Comparison of ENCODE assay signal across 8 cellular contexts in the genomic region with DNA sequence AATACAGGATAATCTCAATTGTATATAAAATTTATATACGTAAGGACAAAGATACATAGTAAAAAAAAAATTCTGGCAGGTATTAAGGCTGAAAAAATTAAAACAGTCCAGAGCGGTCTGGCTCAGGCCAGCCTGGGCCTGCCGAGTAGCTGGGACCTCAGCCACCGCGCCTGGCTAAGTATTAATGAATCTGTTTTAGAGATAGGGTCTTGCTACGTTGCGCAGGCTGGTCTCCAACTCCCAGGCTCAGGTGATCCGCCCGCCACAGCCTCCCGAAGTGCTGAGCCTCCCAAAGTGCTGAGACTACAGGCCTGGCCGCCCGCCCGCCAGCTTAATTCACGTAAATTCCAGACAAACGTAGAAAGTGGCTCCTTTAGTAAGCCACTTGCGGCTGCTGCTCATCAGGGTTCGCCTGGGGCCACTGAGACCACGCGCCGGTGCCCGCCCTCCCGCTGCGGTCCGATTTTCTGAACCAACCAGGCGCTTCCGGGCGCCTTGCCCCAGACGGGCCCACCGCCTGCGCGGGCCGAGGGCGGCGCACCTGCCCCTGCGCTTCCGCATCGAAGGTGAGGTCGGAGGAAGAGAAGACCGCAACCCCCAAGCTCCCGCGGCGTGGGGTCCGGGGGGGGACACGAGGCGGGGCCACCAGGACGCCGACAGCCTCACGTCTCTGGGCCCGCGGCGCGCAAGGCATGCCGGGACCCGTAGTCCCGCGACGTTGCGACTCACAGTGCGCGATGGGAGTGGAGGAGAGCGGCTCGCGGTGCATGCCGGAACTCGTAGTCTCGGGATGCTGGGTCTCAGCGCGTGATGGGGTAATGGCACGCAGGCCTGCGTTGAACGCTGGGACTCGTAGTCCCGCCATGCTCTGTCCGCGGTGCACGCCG. TPM values are rescaled to one million over a fixed set of nuclear protein-coding genes. Genes with fewer than 3 reads are reported as not detected.
DNase-seq lines count a peak whose midpoint lies in the region; ATAC-seq and TF ChIP-seq lines count a peak whose summit lies in the region.

No MANE protein-coding gene starts in this region.

- no peak for TF ChIP-seq EP300 in gastroesophageal sphincter (IDR thresholded peaks at IDR 0.05)

- H4K8ac ChIP-seq in neuronal stem cell (ENCODE audit: low read depth, low read length), result no peak overlapping the region

- H3K23ac ChIP-seq in neuronal stem cell (ENCODE audit: low read depth, low read length, poor library complexity), result peak overlapping the region; percentile 81

- H3K27ac ChIP-seq in gastroesophageal sphincter, result peak overlapping the region; percentile 64 to 100 (median 98)
- H3K27ac ChIP-seq in neuronal stem cell (replicated peaks; ENCODE audit: low read length), result peak overlapping the region; percentile 72
- peak overlapping the region; percentile 96 for H3K27ac ChIP-seq in subcutaneous abdominal adipose tissue (ENCODE audit: low read depth, low read length)

- H2BK5ac ChIP-seq in neuronal stem cell (ENCODE audit: low read length), result peak overlapping the region; percentile 84

- TF ChIP-seq CTCF in GM06990 (IDR thresholded peaks at IDR 0.05; ENCODE audit: insufficient read depth, low read length, poor library complexity, severe bottlenecking) (no peak), NB4 (IDR thresholded peaks at IDR 0.05; ENCODE audit: low read depth, low read length) (no peak), gastroesophageal sphincter (IDR thresholded peaks at IDR 0.05) (no peak)

- 0% methylated on average over 6 to 7 of the region's 77 CpGs for WGBS in gastroesophageal sphincter (ENCODE audit: low coverage in 1 of 2), 2 donors
- no CpG with 5 or more reads among the region's 77 CpGs for WGBS in neuronal stem cell (ENCODE audit: extremely low coverage in 2 of 2, insufficient read length in 2 of 2, insufficient replicate concordance in 1 of 2), 2 donors

- peak overlapping the region; percentile 100 for H2AFZ ChIP-seq in neuronal stem cell (ENCODE audit: low read length)

- H3K4me1 ChIP-seq in gastroesophageal sphincter, result peaks cover 0 to 57% (median 24%) of the 10 kb centered on the region in 3 donors
- peaks cover 6 to 9% of the 10 kb centered on the region in 2 donors for H3K4me1 ChIP-seq in neuronal stem cell (ENCODE audit: control insufficient read depth in 2 of 2, insufficient read depth in 1 of 2, low read depth in 1 of 2, low read length in 2 of 2)
- H3K4me1 ChIP-seq in subcutaneous abdominal adipose tissue (ENCODE audit: control insufficient read depth in 5 of 5, insufficient read depth in 5 of 5, low read length in 5 of 5), result peaks cover 12 to 49% (median 32%) of the 10 kb centered on the region in 5 donors

- H3K4ac ChIP-seq in neuronal stem cell (ENCODE audit: low read length), result no peak overlapping the region

- peaks cover 2% of the 10 kb centered on the region; the same call in 1 of the 2 replicates for H3K36me3 ChIP-seq in GM06990 (ENCODE audit: control insufficient read depth, insufficient read depth, low read length)
- peaks cover 0 to 18% of the 10 kb centered on the region in 2 donors for H3K36me3 ChIP-seq in gastroesophageal sphincter
- peaks cover 0 to 16% of the 10 kb centered on the region in 2 donors for H3K36me3 ChIP-seq in neuronal stem cell (replicated peaks in 1 of 2; ENCODE audit: control insufficient read depth in 2 of 2, insufficient read depth in 2 of 2, low read length in 2 of 2)
- peaks cover 0 to 15% (median 3%) of the 10 kb centered on the region in 5 donors for H3K36me3 ChIP-seq in subcutaneous abdominal adipose tissue (ENCODE audit: control insufficient read depth in 5 of 5, insufficient read depth in 5 of 5, low read length in 5 of 5)

- peak; percentile 41 for TF ChIP-seq POLR2A in NB4 (IDR thresholded peaks at IDR 0.05; ENCODE audit: extremely low read depth, insufficient read length)
- peak; percentile 39 to 45 for TF ChIP-seq POLR2A in gastroesophageal sphincter (IDR thresholded peaks at IDR 0.05)

- peak; percentile 93 for ATAC-seq in HG02571 (IDR thresholded peaks at IDR 0.05; ENCODE audit: unreplicated experiment)
- ATAC-seq in gastroesophageal sphincter, result peak; percentile 98

- peak overlapping the region; percentile 85 for H3K14ac ChIP-seq in neuronal stem cell (ENCODE audit: low read length)

- peak overlapping the region; percentile 99 for H3K18ac ChIP-seq in neuronal stem cell (ENCODE audit: low read length)

- peak overlapping the region; percentile 85 for H2BK12ac ChIP-seq in neuronal stem cell (ENCODE audit: low read length)

- H3K9me3 ChIP-seq in gastroesophageal sphincter, result no peaks in the 10 kb centered on the region
- H3K9me3 ChIP-seq in neuronal stem cell (replicated peaks in 1 of 2; ENCODE audit: control insufficient read depth in 2 of 2, insufficient read depth in 1 of 2, low read depth in 1 of 2, low read length in 2 of 2), result no peaks in the 10 kb centered on the region
- H3K9me3 ChIP-seq in subcutaneous abdominal adipose tissue (ENCODE audit: control insufficient read depth in 5 of 5, low read length in 5 of 5), result no peaks in the 10 kb centered on the region

- DNase-seq in GM06990 (ENCODE audit: extremely low read depth, insufficient read length) (peak; percentile 100), NB4 (ENCODE audit: low read depth) (peak; percentile 99), SK-N-DZ (ENCODE audit: low spot score) (peak; percentile 99), neuronal stem cell (ENCODE audit: low spot score) (peak; percentile 98)
- DNase-seq in activated naive CD4-positive, alpha-beta T cell treated with anti-CD3 and anti-CD28 coated beads, Interleukin-2, amount 50 U/mL, for 16 hours, result peak; percentile 99

- peaks cover 13% of the 10 kb centered on the region for H3K79me1 ChIP-seq in neuronal stem cell (ENCODE audit: low read depth, low read length)

- H3K4me3 ChIP-seq in GM06990 (replicated peaks; ENCODE audit: low read depth, low read length), result peak overlapping the region; percentile 90
- H3K4me3 ChIP-seq in NB4 (ENCODE audit: low read depth, low read length), result peak overlapping the region; percentile 79
- H3K4me3 ChIP-seq in gastroesophageal sphincter, result peak overlapping the region; percentile 39 to 70
- peak overlapping the region; percentile 94 for H3K4me3 ChIP-seq in neuronal stem cell (ENCODE audit: low read length in 2 of 2)
- peak overlapping the region; percentile 40 to 96 (median 88) for H3K4me3 ChIP-seq in subcutaneous abdominal adipose tissue (ENCODE audit: low read depth in 1 of 5, low read length in 5 of 5)

- H4K91ac ChIP-seq in neuronal stem cell (ENCODE audit: low read depth, low read length, poor library complexity), result peak overlapping the region; percentile 59

- H2AK5ac ChIP-seq in neuronal stem cell (ENCODE audit: low read depth, low read length), result no peak overlapping the region

- H3K9ac ChIP-seq in neuronal stem cell (ENCODE audit: low read depth, low read length, poor library complexity) (peak overlapping the region; percentile 98), subcutaneous abdominal adipose tissue (ENCODE audit: low read length in 5 of 5) (peak overlapping the region; percentile 68 to 91 (median 87))

- no peaks in the 10 kb centered on the region for H3K27me3 ChIP-seq in GM06990 (replicated peaks; ENCODE audit: control insufficient read depth, insufficient read depth, low read length)
- no peaks in the 10 kb centered on the region for H3K27me3 ChIP-seq in gastroesophageal sphincter
- no peaks in the 10 kb centered on the region for H3K27me3 ChIP-seq in neuronal stem cell (ENCODE audit: control insufficient read depth in 3 of 3, insufficient read depth in 3 of 3, low read depth in 1 of 3, low read length in 3 of 3)
- H3K27me3 ChIP-seq in subcutaneous abdominal adipose tissue (ENCODE audit: control insufficient read depth in 5 of 5, insufficient read depth in 4 of 5, low read length in 5 of 5), result no peaks in the 10 kb centered on the region

- H3K4me2 ChIP-seq in neuronal stem cell (ENCODE audit: insufficient read depth, low read length, poor library complexity, severe bottlenecking), result peak overlapping the region; percentile 69

- H2BK120ac ChIP-seq in neuronal stem cell (ENCODE audit: low read depth, low read length), result no peak overlapping the region

- H2BK15ac ChIP-seq in neuronal stem cell (ENCODE audit: low read length), result no peak overlapping the region

RNA-seq across cellular contexts. Expression of a gene that starts 0.7 kb away (rescaled TPM):
- 22.8 and 25.5 TPM in 2 replicates for polyA plus RNA-seq in SK-N-DZ (2014; cell fraction: cytosol; rRNA removed)
- 23.6 and 26.4 TPM in 2 replicates for polyA plus RNA-seq in SK-N-DZ (2014; cell fraction: nucleus; rRNA removed)
- total RNA-seq in gastroesophageal sphincter, result 10 to 100 TPM; 16.7 to 25.3 (median 21.6) TPM
- polyA plus RNA-seq in neuronal stem cell (2013, experiment 1 of 2), result 10.5 TPM
- polyA plus RNA-seq in neuronal stem cell (2013, experiment 2 of 2), result 11.0 TPM

Comparison
In these comparisons a context has a peak if more than half of its experiments do, and no peak if none do; other contexts are left out.
1. Peak in every context shown above with its lines: DNase-seq, ATAC-seq, H3K4me3 ChIP-seq and H3K27ac ChIP-seq.